In genomic region chr1:224113918-224114786, GRCh38 we compare ENCODE assay signal across 8 cellular contexts. TPM values are rescaled to one million over a fixed set of nuclear protein-coding genes. Genes with fewer than 3 reads are reported as not detected.
DNase-seq lines count a peak whose midpoint lies in the region; ATAC-seq and TF ChIP-seq lines count a peak whose summit lies in the region.

Gene FBXO28 (plus strand): TSS chr1:224114111. CDS start chr1:224114130, 19 bp downstream.

- H4K20me1 ChIP-seq in smooth muscle cell (ENCODE audit: low read depth): peaks cover 39% of the 10 kb centered on the region

- no peak for TF ChIP-seq CTCF in AG04450 (IDR thresholded peaks at IDR 0.05; ENCODE audit: low read depth, low read length)
- no peak for TF ChIP-seq CTCF in WTC11 (IDR thresholded peaks at IDR 0.05)
- TF ChIP-seq CTCF in cardiac fibroblast (IDR thresholded peaks at IDR 0.05; ENCODE audit: low read depth, low read length): no peak
- TF ChIP-seq CTCF in smooth muscle cell (IDR thresholded peaks at IDR 0.05; ENCODE audit: borderline replicate concordance, insufficient read depth, poor library complexity, severe bottlenecking): no peak

- H3K9ac ChIP-seq in smooth muscle cell (ENCODE audit: low read depth): peak within 1 kb of the TSS; percentile 96

- peak within 1 kb of the TSS; percentile 94 for H3K4me2 ChIP-seq in smooth muscle cell

- no peaks in the 10 kb centered on the region for H3K9me3 ChIP-seq in AG04450 (ENCODE audit: control insufficient read depth, insufficient read depth, low read length)
- no peaks in the 10 kb centered on the region for H3K9me3 ChIP-seq in smooth muscle cell (replicated peaks; ENCODE audit: low read depth)

- H3F3A ChIP-seq in smooth muscle cell (ENCODE audit: low read depth): no peaks in the 10 kb centered on the region

- no peaks in the 10 kb centered on the region for H3K27me3 ChIP-seq in AG04450 (ENCODE audit: control insufficient read depth, insufficient read depth, low read length)
- peaks cover 13% of the 10 kb centered on the region for H3K27me3 ChIP-seq in smooth muscle cell (ENCODE audit: low read depth)

- peak within 1 kb of the TSS; percentile 89 for H3K27ac Mint-ChIP-seq in WTC11

- POLR2A ChIA-PET in AG04450 (lab: Yijun Ruan, JAX): interaction anchor here (0.7 kb wide), 1 partner anchor 43 kb away, joined by 6 read pairs; no protein-coding TSS in a partner anchor
- POLR2A ChIA-PET in WTC11 (lab: Charles Lee): interaction anchor here (0.6 kb wide), 2 partner anchors 165 to 1615 kb away, joined by 3 to 4 read pairs; no protein-coding TSS in a partner anchor

- H3K27ac ChIP-seq in AG04450 (ENCODE audit: low read depth, low read length) (peak within 1 kb of the TSS; percentile 69), smooth muscle cell (ENCODE audit: low read depth) (peak within 1 kb of the TSS; percentile 71)

- DNase-seq in AG04450 (ENCODE audit: low read depth, low spot score): peak; percentile 76
- DNase-seq in NCI-H226: peak; percentile 76
- DNase-seq in WTC11 (ENCODE audit: low spot score): peak; percentile 96
- peak; percentile 94 to 95 for DNase-seq in cardiac fibroblast (ENCODE audit: low read depth in 2 of 2)
- peak; percentile 97 for DNase-seq in iPS-NIHi7 (ENCODE audit: extremely low spot score)
- DNase-seq in smooth muscle cell (lab: John Stamatoyannopoulos, UW; ENCODE audit: unreplicated experiment): peak; percentile 49

- H3K4me3 Mint-ChIP-seq in WTC11: peak within 1 kb of the TSS; percentile 86

- H3K4me3 ChIP-seq in AG04450 (ENCODE audit: low read depth, low read length): peak within 1 kb of the TSS; percentile 91
- peak within 1 kb of the TSS; percentile 94 to 96 for H3K4me3 ChIP-seq in cardiac fibroblast (replicated peaks in 1 of 2; ENCODE audit: low read depth in 2 of 2, low read length in 2 of 2)
- peak within 1 kb of the TSS; percentile 95 for H3K4me3 ChIP-seq in smooth muscle cell

- H3K36me3 Mint-ChIP-seq in WTC11: 0 out of 2 replicates have a peak, but pooled peaks cover 2% of the 10 kb centered on the region

- peaks cover 30% of the 10 kb centered on the region for H3K4me1 Mint-ChIP-seq in WTC11

- CTCF ChIA-PET in AG04450 (lab: Charles Lee) (interaction anchor here (0.5 to 0.6 kb wide), 3 partner anchors 69 to 765 kb away, joined by 3 to 4 read pairs (median 3); no protein-coding TSS in a partner anchor), WTC11 (lab: Charles Lee) (interaction anchor here (0.6 kb wide), 1 partner anchor 51 kb away, joined by 4 read pairs; no protein-coding TSS in a partner anchor)

- H3K4me1 ChIP-seq in smooth muscle cell (ENCODE audit: low read depth): peaks cover 19% of the 10 kb centered on the region

- WGBS in smooth muscle cell (ENCODE audit: low lambda C conversion rate): 2% methylated on average over 60 of the region's 60 CpGs

- peaks cover 55% of the 10 kb centered on the region for H3K79me2 ChIP-seq in smooth muscle cell (ENCODE audit: low read depth)

- no peaks in the 10 kb centered on the region for H3K36me3 ChIP-seq in smooth muscle cell (ENCODE audit: low read depth)

- H3K27me3 Mint-ChIP-seq in WTC11 (ENCODE audit: low read depth): peaks cover 2% of the 10 kb centered on the region; the same call in 1 of the 2 replicates

- peak within 1 kb of the TSS; percentile 94 for H2AFZ ChIP-seq in smooth muscle cell (ENCODE audit: low read depth)

- H3K9me3 Mint-ChIP-seq in WTC11: no peaks in the 10 kb centered on the region

- ATAC-seq in GM18909 (IDR thresholded peaks at IDR 0.05; ENCODE audit: poor library complexity, unreplicated experiment): peak; percentile 98
- ATAC-seq in HG03175 (IDR thresholded peaks at IDR 0.05; ENCODE audit: unreplicated experiment): peak; percentile 99
- ATAC-seq in WTC11: peak; percentile 97

TF ChIP-seq in WTC11, 78 proteins besides CTCF, POLR2A, EP300 and RAD21 (continues in another document):
- TF ChIP-seq ZMAT4 (CRISPR knock-in tag; IDR thresholded peaks at IDR 0.05) (no peak), MLX (CRISPR knock-in tag; IDR thresholded peaks at IDR 0.05) (no peak), SMAD3 (CRISPR knock-in tag; IDR thresholded peaks at IDR 0.05; ENCODE audit: borderline replicate concordance) (no peak), NFATC4 (CRISPR knock-in tag; IDR thresholded peaks at IDR 0.05) (no peak), ZNF263 (CRISPR knock-in tag; IDR thresholded peaks at IDR 0.05; ENCODE audit: low read depth) (0 out of 2 replicates have a peak, but pooled peaks have one; percentile 10), E2F5 (CRISPR knock-in tag; IDR thresholded peaks at IDR 0.05) (0 out of 2 replicates have a peak, but pooled peaks have one; percentile 19), FOXK1 (CRISPR knock-in tag; IDR thresholded peaks at IDR 0.05) (peak; percentile 97), HMGXB4 (CRISPR knock-in tag; IDR thresholded peaks at IDR 0.05) (peak; percentile 90), AR (CRISPR knock-in tag; IDR thresholded peaks at IDR 0.05) (no peak; the same call in 1 of the 2 replicates), TCF7 (CRISPR knock-in tag; IDR thresholded peaks at IDR 0.05; ENCODE audit: low read depth) (no peak), PRRX2 (CRISPR knock-in tag; IDR thresholded peaks at IDR 0.05) (0 out of 2 replicates have a peak, but pooled peaks have one; percentile 57), MAX (CRISPR knock-in tag; IDR thresholded peaks at IDR 0.05) (peak; percentile 72), KAT7 (CRISPR knock-in tag; IDR thresholded peaks at IDR 0.05; ENCODE audit: borderline replicate concordance) (peak; percentile 77; the same call in 1 of the 2 replicates), ETV6 (CRISPR knock-in tag; IDR thresholded peaks at IDR 0.05) (peak; percentile 88)

RNA-seq across cellular contexts. Expression of gene FBXO28, which starts in this region (rescaled TPM):
- polyA plus RNA-seq in AG04450 (2011; rRNA removed) (20.2 and 27.2 TPM in 2 replicates), smooth muscle cell (9.1 and 9.6 TPM in 2 replicates)
- polyA minus RNA-seq in AG04450 (2011; rRNA and poly(A)+ RNA removed): 20.1 and 34.1 TPM in 2 replicates
- total RNA-seq in WTC11 (2021) (32.8 to 36.8 TPM (median 34.1 TPM) in 3 replicates), smooth muscle cell (37.0 and 38.5 TPM in 2 replicates)

Comparison
In these comparisons a context has a peak if more than half of its experiments do, and no peak if none do; other contexts are left out.
1. Peak in every context shown above with its lines: DNase-seq, ATAC-seq, H3K4me3 ChIP-seq and H3K27ac ChIP-seq.